32 cellular contexts compared by ENCODE assay signal in genomic region chr7:32580646-32581045, GRCh38.
"Had no signal": no experiment of that assay in that cellular context is flagged by ENCODE, and none has a peak within 500 bp of the region (broad histone marks: within the 10 kb centered on the region; RNA-seq: fewer than 3 reads in every experiment).

No MANE protein-coding gene starts in this region.

- H3K4me1 ChIP-seq: ascending aorta had no signal

- H3K4me1 Mint-ChIP-seq: activated B cell treated with CpG ODN at 0.5 μM for 24 hours; activated CD4-positive, alpha-beta T cell treated with anti-CD3 and anti-CD28 coated beads, Interleukin-2, amount 10 ng/mL, durations not matched to agents 24 days and 14 days; activated naive CD4-positive, alpha-beta T cell treated with anti-CD3 and anti-CD28 coated beads, Interleukin-2, amount 10 ng/mL, durations not matched to agents 7 days and 5 days; activated naive CD4-positive, alpha-beta T cell treated with anti-CD3 and anti-CD28 coated beads, Interleukin-2, amount 50 U/mL, for 24 hours; activated naive CD8-positive, alpha-beta T cell treated with anti-CD3 and anti-CD28 coated beads, Interleukin-2, amount 10 ng/mL, durations not matched to agents 7 days and 5 days; activated naive CD8-positive, alpha-beta T cell treated with anti-CD3 and anti-CD28 coated beads, Interleukin-2, amount 50 U/mL, for 24 hours; brain; T-cell; T-helper 17 cell had no signal

- H3K4me3 Mint-ChIP-seq: activated B cell treated with CpG ODN at 0.5 μM for 24 hours; activated CD4-positive, alpha-beta memory T cell treated with anti-CD3 and anti-CD28 coated beads, Interleukin-2, amount 10 ng/mL, durations not matched to agents 7 days and 5 days; activated CD4-positive, alpha-beta T cell treated with anti-CD3 and anti-CD28 coated beads, Interleukin-2, amount 10 ng/mL, durations not matched to agents 24 days and 14 days; activated CD8-positive, alpha-beta memory T cell treated with anti-CD3 and anti-CD28 coated beads, Interleukin-2, amount 10 ng/mL, durations not matched to agents 7 days and 5 days; activated CD8-positive, alpha-beta T cell treated with anti-CD3 and anti-CD28 coated beads, Interleukin-2, amount 10 ng/mL, durations not matched to agents 7 days and 5 days; activated naive CD4-positive, alpha-beta T cell treated with anti-CD3 and anti-CD28 coated beads, Interleukin-2, amount 10 ng/mL, durations not matched to agents 7 days and 5 days; activated naive CD4-positive, alpha-beta T cell treated with anti-CD3 and anti-CD28 coated beads, Interleukin-2, amount 50 U/mL, for 24 hours; activated naive CD8-positive, alpha-beta T cell; activated naive CD8-positive, alpha-beta T cell treated with anti-CD3 and anti-CD28 coated beads, Interleukin-2, amount 10 ng/mL, durations not matched to agents 7 days and 5 days; activated naive CD8-positive, alpha-beta T cell treated with anti-CD3 and anti-CD28 coated beads, Interleukin-2, amount 50 U/mL, for 24 hours; activated T-cell treated with anti-CD3 and anti-CD28 coated beads, Interleukin-2, amount 50 U/mL, for 24 hours; brain; T-cell; T-helper 17 cell had no signal

- H3K4me3 ChIP-seq: ascending aorta had no signal

- ATAC-seq: activated CD8-positive, alpha-beta T cell treated with anti-CD3 and anti-CD28 coated beads, Interleukin-2, amount 10 ng/mL, durations not matched to agents 7 days and 5 days; activated naive CD8-positive, alpha-beta T cell treated with anti-CD3 and anti-CD28 coated beads, Interleukin-2, amount 50 U/mL, for 24 hours; T-cell; T-helper 17 cell had no signal

- FAIRE-seq: bronchial epithelial cell, TTC549 had no signal

- H3K27ac ChIP-seq: ascending aorta, VCaP had no signal

- H3K27me3 Mint-ChIP-seq: activated B cell treated with CpG ODN at 0.5 μM for 24 hours; activated CD4-positive, alpha-beta memory T cell treated with anti-CD3 and anti-CD28 coated beads, Interleukin-2, amount 10 ng/mL, durations not matched to agents 7 days and 5 days; activated CD4-positive, alpha-beta T cell treated with anti-CD3 and anti-CD28 coated beads, Interleukin-2, amount 10 ng/mL, durations not matched to agents 24 days and 14 days; activated CD8-positive, alpha-beta memory T cell treated with anti-CD3 and anti-CD28 coated beads, Interleukin-2, amount 10 ng/mL, durations not matched to agents 7 days and 5 days; activated naive CD4-positive, alpha-beta T cell treated with anti-CD3 and anti-CD28 coated beads, Interleukin-2, amount 10 ng/mL, durations not matched to agents 7 days and 5 days; activated naive CD4-positive, alpha-beta T cell treated with anti-CD3 and anti-CD28 coated beads, Interleukin-2, amount 50 U/mL, for 24 hours; activated naive CD8-positive, alpha-beta T cell; activated naive CD8-positive, alpha-beta T cell treated with anti-CD3 and anti-CD28 coated beads, Interleukin-2, amount 10 ng/mL, durations not matched to agents 7 days and 5 days; activated naive CD8-positive, alpha-beta T cell treated with anti-CD3 and anti-CD28 coated beads, Interleukin-2, amount 50 U/mL, for 24 hours; activated T-cell treated with anti-CD3 and anti-CD28 coated beads, Interleukin-2, amount 50 U/mL, for 24 hours; brain; T-cell; T-helper 17 cell had no signal

- H3K27me3 ChIP-seq: ascending aorta had no signal

- H3K9me3 Mint-ChIP-seq: activated B cell treated with CpG ODN at 0.5 μM for 24 hours; activated CD4-positive, alpha-beta memory T cell treated with anti-CD3 and anti-CD28 coated beads, Interleukin-2, amount 10 ng/mL, durations not matched to agents 7 days and 5 days; activated CD4-positive, alpha-beta T cell treated with anti-CD3 and anti-CD28 coated beads, Interleukin-2, amount 10 ng/mL, durations not matched to agents 24 days and 14 days; activated naive CD4-positive, alpha-beta T cell treated with anti-CD3 and anti-CD28 coated beads, Interleukin-2, amount 10 ng/mL, durations not matched to agents 7 days and 5 days; activated naive CD4-positive, alpha-beta T cell treated with anti-CD3 and anti-CD28 coated beads, Interleukin-2, amount 50 U/mL, for 24 hours; activated naive CD8-positive, alpha-beta T cell treated with anti-CD3 and anti-CD28 coated beads, Interleukin-2, amount 10 ng/mL, durations not matched to agents 7 days and 5 days; activated naive CD8-positive, alpha-beta T cell treated with anti-CD3 and anti-CD28 coated beads, Interleukin-2, amount 50 U/mL, for 24 hours; activated T-cell treated with anti-CD3 and anti-CD28 coated beads, Interleukin-2, amount 50 U/mL, for 24 hours; activated T-helper 2 cell treated with anti-CD3 and anti-CD28 coated beads, Interferon-gamma antibody, Interleukin-2, Interleukin-4, amounts not matched to agents 10 μg/mL and 5 μg/mL and 100 μg/mL, durations not matched to agents 14 hours and 24 hours and 36 hours; brain; T-cell had no signal

- H3K27ac Mint-ChIP-seq: activated B cell treated with CpG ODN at 0.5 μM for 24 hours; activated CD4-positive, alpha-beta memory T cell treated with anti-CD3 and anti-CD28 coated beads, Interleukin-2, amount 10 ng/mL, durations not matched to agents 7 days and 5 days; activated CD4-positive, alpha-beta T cell treated with anti-CD3 and anti-CD28 coated beads, Interleukin-2, amount 10 ng/mL, durations not matched to agents 24 days and 14 days; activated CD8-positive, alpha-beta memory T cell treated with anti-CD3 and anti-CD28 coated beads, Interleukin-2, amount 10 ng/mL, durations not matched to agents 7 days and 5 days; activated CD8-positive, alpha-beta T cell treated with anti-CD3 and anti-CD28 coated beads, Interleukin-2, amount 10 ng/mL, durations not matched to agents 7 days and 5 days; activated naive CD4-positive, alpha-beta T cell treated with anti-CD3 and anti-CD28 coated beads, Interleukin-2, amount 10 ng/mL, durations not matched to agents 7 days and 5 days; activated naive CD4-positive, alpha-beta T cell treated with anti-CD3 and anti-CD28 coated beads, Interleukin-2, amount 50 U/mL, for 24 hours; activated naive CD8-positive, alpha-beta T cell treated with anti-CD3 and anti-CD28 coated beads, Interleukin-2, amount 10 ng/mL, durations not matched to agents 7 days and 5 days; activated naive CD8-positive, alpha-beta T cell treated with anti-CD3 and anti-CD28 coated beads, Interleukin-2, amount 50 U/mL, for 24 hours; activated T-cell treated with anti-CD3 and anti-CD28 coated beads, Interleukin-2, amount 50 U/mL, for 24 hours; activated T-helper 2 cell treated with anti-CD3 and anti-CD28 coated beads, Interferon-gamma antibody, Interleukin-2, Interleukin-4, amounts not matched to agents 10 μg/mL and 5 μg/mL and 100 μg/mL, durations not matched to agents 14 hours and 24 hours and 36 hours; T-cell; T-helper 17 cell had no signal

- H3K9me3 ChIP-seq: ascending aorta had no signal

- DNase-seq: activated B cell treated with CpG ODN at 0.5 μM for 24 hours; activated CD4-positive, alpha-beta memory T cell treated with anti-CD3 and anti-CD28 coated beads, Interleukin-2, amount 10 ng/mL, durations not matched to agents 7 days and 5 days; activated CD4-positive, alpha-beta T cell treated with anti-CD3 and anti-CD28 coated beads for 4 hours; activated CD4-positive, alpha-beta T cell treated with anti-CD3 and anti-CD28 coated beads, Interleukin-2, amount 10 ng/mL, durations not matched to agents 24 days and 14 days; activated CD4-positive, alpha-beta T cell treated with anti-CD3 and anti-CD28 coated beads, Interleukin-2, amount 50 U/mL, for 48 hours; activated CD4-positive, CD25-positive, alpha-beta regulatory T cell treated with anti-CD3 and anti-CD28 coated beads, Interleukin-2, amount 50 U/mL, for 72 hours; activated CD8-positive, alpha-beta memory T cell treated with anti-CD3 and anti-CD28 coated beads for 24 hours; activated CD8-positive, alpha-beta memory T cell treated with anti-CD3 and anti-CD28 coated beads, Interleukin-2, amount 10 ng/mL, durations not matched to agents 7 days and 5 days; activated CD8-positive, alpha-beta memory T cell treated with anti-CD3 and anti-CD28 coated beads, Interleukin-2, amount 50 U/mL, for 48 hours; activated CD8-positive, alpha-beta T cell treated with anti-CD3 and anti-CD28 coated beads, Interleukin-2, amount 10 ng/mL, durations not matched to agents 7 days and 5 days; activated effector memory CD4-positive, alpha-beta T cell treated with Interleukin-2 at 50 U/mL for 16 hours; activated gamma-delta T cell; activated naive CD4-positive, alpha-beta T cell treated with anti-CD3 and anti-CD28 coated beads, Interleukin-2, amount 10 ng/mL, durations not matched to agents 7 days and 5 days; activated naive CD4-positive, alpha-beta T cell treated with Interleukin-2 at 50 U/mL for 16 hours; activated naive CD8-positive, alpha-beta T cell treated with anti-CD3 and anti-CD28 coated beads, Interleukin-2, amount 10 ng/mL, durations not matched to agents 7 days and 5 days; activated naive CD8-positive, alpha-beta T cell treated with anti-CD3 and anti-CD28 coated beads, Interleukin-2, amount 50 U/mL, for 24 hours; activated T-cell treated with anti-CD3 and anti-CD28 coated beads, Interleukin-2, amount 50 U/mL, for 24 hours; activated T-cell treated with anti-CD3 and anti-CD28 coated beads, Interleukin-2, amount 50 U/mL, for 48 hours; amygdala; anterior cingulate cortex; central memory CD4-positive, alpha-beta T cell; T-cell; T-helper 17 cell; T1000 had no signal
